In the genomic region with DNA sequence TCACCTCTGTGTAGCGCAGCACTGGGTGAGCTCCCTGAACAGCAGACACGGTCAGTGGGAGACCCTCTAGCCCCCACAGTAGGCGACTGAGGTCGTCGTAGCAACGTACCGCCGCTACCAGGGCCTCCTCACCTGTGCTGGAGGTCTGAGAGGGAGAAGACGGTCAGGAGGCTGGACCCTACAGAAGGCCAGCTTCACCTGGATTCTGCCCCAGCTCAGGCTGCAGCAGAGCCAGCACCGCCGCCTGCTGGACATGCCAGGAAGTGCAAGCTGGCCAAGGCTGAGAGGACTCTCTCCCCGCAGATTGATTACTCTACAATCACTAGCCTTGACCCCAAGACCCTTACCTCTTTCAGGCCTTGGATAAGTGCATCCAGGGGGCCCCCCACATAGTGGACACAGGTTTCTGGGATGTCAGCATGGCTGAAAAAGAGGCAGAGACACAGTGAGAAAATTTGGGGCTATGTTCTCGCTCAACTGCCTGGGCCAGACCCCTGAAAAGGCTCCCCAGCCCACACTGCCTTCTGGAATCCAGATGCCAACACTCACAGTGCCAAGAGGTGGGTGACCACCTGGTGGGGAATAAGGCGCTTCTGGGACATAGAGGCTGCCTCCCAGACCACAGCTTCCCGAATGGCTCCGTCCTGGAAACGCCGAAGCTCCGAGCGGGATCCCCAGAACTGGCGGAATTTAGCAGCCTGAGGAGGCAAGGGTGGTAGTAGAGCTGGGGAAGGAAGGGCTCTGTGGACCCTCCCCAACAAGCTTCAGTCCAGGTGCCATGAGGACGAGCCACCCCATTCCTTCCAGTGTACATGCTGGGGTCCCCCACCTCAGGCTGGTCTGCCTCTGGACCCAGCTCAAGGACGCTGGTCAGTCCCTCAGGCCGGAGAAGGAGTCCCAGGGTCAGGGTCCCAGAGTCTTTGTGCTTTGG, we compare ENCODE assay signal across 1 cellular context.
TF ChIP-seq lines count a peak whose summit lies in the region.

No MANE protein-coding gene starts in this region.

TF ChIP-seq in GM23338, 12 proteins besides CTCF, POLR2A, EP300 and RAD21:
- TF ChIP-seq EZH2 (IDR thresholded peaks at IDR 0.05; ENCODE audit: low read depth, unreplicated experiment) (no peak), NANOG (IDR thresholded peaks at IDR 0.05; ENCODE audit: borderline replicate concordance) (no peak), EZH2phosphoT487 (IDR thresholded peaks at IDR 0.05; ENCODE audit: unreplicated experiment) (no peak), ZNF114 (CRISPR knock-in tag; IDR thresholded peaks at IDR 0.05) (no peak), STAT1 (IDR thresholded peaks at IDR 0.05; ENCODE audit: unreplicated experiment) (no peak)
